ENCODE assay signal across 15 cellular contexts in the genomic region with DNA sequence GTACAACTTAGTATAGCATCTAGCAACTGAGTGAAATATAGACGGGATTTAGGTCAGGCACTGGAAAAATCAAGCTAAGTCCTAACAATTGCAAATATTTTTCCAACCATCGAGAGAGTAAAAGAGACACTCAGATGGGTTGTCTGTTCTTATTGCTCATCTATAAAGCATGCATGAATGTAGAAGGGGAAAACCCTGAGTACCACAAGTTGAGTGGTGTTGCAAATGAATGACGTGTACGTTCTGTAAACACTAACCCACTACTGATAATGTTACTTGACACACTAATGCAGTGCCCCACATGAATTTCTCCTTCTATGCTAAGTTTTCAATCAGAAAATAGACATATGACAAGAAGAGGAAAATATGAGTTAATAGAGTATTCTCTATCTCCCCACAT.
DNase-seq lines count a peak whose midpoint lies in the region; ATAC-seq and TF ChIP-seq lines count a peak whose summit lies in the region.
"Had no signal": no experiment of that assay in that cellular context is flagged by ENCODE, and none has a peak within 500 bp of the region (broad histone marks: within the 10 kb centered on the region; RNA-seq: fewer than 3 reads in every experiment).

No MANE protein-coding gene starts in this region.

- dilution Hi-C loops in mammary epithelial cell (cut with HindIII; ENCODE audit: low sequenced_read_pairs): no loop called here

- 11% methylated on average over 4 of the region's 4 CpGs for WGBS in mammary epithelial cell (ENCODE audit: low coverage, missing lambda C conversion rate)

- peak; percentile 61 for DNase-seq in AG20443 (ENCODE audit: low spot score)
- peak; percentile 81 for DNase-seq in HS-5 (ENCODE audit: low read depth)
- peak; percentile 85 for DNase-seq in mammary epithelial cell
- peak; percentile 71 for DNase-seq in myocyte (ENCODE audit: low read depth)
- DNase-seq in islet precursor cell: no peak
- no peak for DNase-seq in NCI-H69 (lab: John Stamatoyannopoulos, UW)
- DNase-seq in T1000 (lab: John Stamatoyannopoulos, UW): no peak
- no peak for DNase-seq in activated CD8-positive, alpha-beta memory T cell treated with anti-CD3 and anti-CD28 coated beads, Interleukin-2, amount 10 ng/mL, durations not matched to agents 7 days and 5 days
- DNase-seq: amniotic stem cell; Caco-2; effector memory CD8-positive, alpha-beta T cell; NCI-H146; NCI-H526 treated with DMSO at 0.1 percent for 48 hours; right cardiac atrium; SIG-M5 had no signal

- in situ Hi-C loops in mammary epithelial cell (cut with MboI; ENCODE audit: low sequenced_read_pairs in 2 of 2): no loop called here

- H3K27ac ChIP-seq in mammary epithelial cell (ENCODE audit: insufficient read depth, low read depth, low read length): no peak overlapping the region

- CTCF ChIA-PET in mammary epithelial cell (lab: Charles Lee; ENCODE audit: low non-redundant PET): no interaction called here
- CTCF ChIA-PET in activated CD8-positive, alpha-beta memory T cell treated with anti-CD3 and anti-CD28 coated beads, Interleukin-2, amount 10 ng/mL, durations not matched to agents 7 days and 5 days (lab: Charles Lee): no interaction called here

- H3K27me3 Mint-ChIP-seq in activated CD8-positive, alpha-beta memory T cell treated with anti-CD3 and anti-CD28 coated beads, Interleukin-2, amount 10 ng/mL, durations not matched to agents 7 days and 5 days: no peaks in the 10 kb centered on the region
- H3K27me3 Mint-ChIP-seq: effector memory CD8-positive, alpha-beta T cell had no signal

- intact Hi-C loops in mammary epithelial cell (cut with micrococcal nuclease): no loop called here

- no peak overlapping the region for H3K4me3 ChIP-seq in mammary epithelial cell (replicated peaks in 1 of 3; ENCODE audit: insufficient read depth in 1 of 3, low read depth in 2 of 3, low read length in 3 of 3)

- H3K36me3 ChIP-seq in mammary epithelial cell (ENCODE audit: insufficient read depth, low read length): no peaks in the 10 kb centered on the region

- H3K4me1 ChIP-seq in mammary epithelial cell (ENCODE audit: insufficient read depth, low read length): no peaks in the 10 kb centered on the region
- H3K4me1 ChIP-seq: Caco-2 had no signal

- H2AFZ ChIP-seq in mammary epithelial cell (ENCODE audit: low read depth, low read length): no peak overlapping the region

- no peak for ATAC-seq in activated CD8-positive, alpha-beta memory T cell treated with anti-CD3 and anti-CD28 coated beads, Interleukin-2, amount 10 ng/mL, durations not matched to agents 7 days and 5 days
- ATAC-seq: effector memory CD8-positive, alpha-beta T cell; right cardiac atrium had no signal

- H3K4me1 Mint-ChIP-seq in activated CD8-positive, alpha-beta memory T cell treated with anti-CD3 and anti-CD28 coated beads, Interleukin-2, amount 10 ng/mL, durations not matched to agents 7 days and 5 days: no peaks in the 10 kb centered on the region

- no peak overlapping the region for H3K4me3 Mint-ChIP-seq in activated CD8-positive, alpha-beta memory T cell treated with anti-CD3 and anti-CD28 coated beads, Interleukin-2, amount 10 ng/mL, durations not matched to agents 7 days and 5 days
- H3K4me3 Mint-ChIP-seq: effector memory CD8-positive, alpha-beta T cell had no signal

- no peaks in the 10 kb centered on the region for H4K20me1 ChIP-seq in mammary epithelial cell (ENCODE audit: insufficient read depth, low read length)

- H3K9ac ChIP-seq in mammary epithelial cell (ENCODE audit: insufficient read depth, low read length): no peak overlapping the region

- H3K9me3 Mint-ChIP-seq in activated CD8-positive, alpha-beta memory T cell treated with anti-CD3 and anti-CD28 coated beads, Interleukin-2, amount 10 ng/mL, durations not matched to agents 7 days and 5 days (ENCODE audit: low read depth): no peaks in the 10 kb centered on the region
- H3K9me3 Mint-ChIP-seq: effector memory CD8-positive, alpha-beta T cell had no signal

- no peaks in the 10 kb centered on the region for H3K79me2 ChIP-seq in mammary epithelial cell (ENCODE audit: insufficient read depth, low read length)

- H3K36me3 Mint-ChIP-seq in activated CD8-positive, alpha-beta memory T cell treated with anti-CD3 and anti-CD28 coated beads, Interleukin-2, amount 10 ng/mL, durations not matched to agents 7 days and 5 days: no peaks in the 10 kb centered on the region

- TF ChIP-seq CTCF in mammary epithelial cell (conservative IDR thresholded peaks at IDR 0.05 in 1 of 2, IDR thresholded peaks at IDR 0.05 in 1 of 2; ENCODE audit: extremely low read depth in 1 of 2, insufficient read depth in 1 of 2, low read depth in 1 of 2, low read length in 2 of 2): no peak

- H3K27me3 ChIP-seq in mammary epithelial cell (ENCODE audit: insufficient read depth, low read length): peaks cover 9% of the 10 kb centered on the region

- no peaks in the 10 kb centered on the region for H3K9me3 ChIP-seq in mammary epithelial cell (replicated peaks; ENCODE audit: insufficient read depth, low read length)
- H3K9me3 ChIP-seq: Caco-2 had no signal

- H3K27ac Mint-ChIP-seq in activated CD8-positive, alpha-beta memory T cell treated with anti-CD3 and anti-CD28 coated beads, Interleukin-2, amount 10 ng/mL, durations not matched to agents 7 days and 5 days: no peak overlapping the region
- H3K27ac Mint-ChIP-seq: effector memory CD8-positive, alpha-beta T cell had no signal

- H3K4me2 ChIP-seq in mammary epithelial cell (ENCODE audit: insufficient read depth, low read depth, low read length): no peak overlapping the region

- no TSS peak for BruUV-seq in mammary epithelial cell (replicated peaks; lab: Mats Ljungman, UMichigan)

Comparison
In these comparisons a context has a peak if more than half of its experiments do, and no peak if none do; other contexts are left out.
1. DNase-seq: peak in AG20443 (single experiment), HS-5 (single experiment), mammary epithelial cell (single experiment) and myocyte (single experiment); none in islet precursor cell (single experiment), NCI-H69 (single experiment), T1000 (single experiment) and activated CD8-positive, alpha-beta memory T cell treated with anti-CD3 and anti-CD28 coated beads, Interleukin-2, amount 10 ng/mL, durations not matched to agents 7 days and 5 days (single experiment).